In genomic region chr4:75302648-75303047, GRCh38 we compare ENCODE assay signal across 23 cellular contexts.
DNase-seq lines count a peak whose midpoint lies in the region; ATAC-seq, FAIRE-seq and TF ChIP-seq lines count a peak whose summit lies in the region.
"Had no signal": no experiment of that assay in that cellular context is flagged by ENCODE, and none has a peak within 500 bp of the region (broad histone marks: within the 10 kb centered on the region; RNA-seq: fewer than 3 reads in every experiment).

No MANE protein-coding gene starts in this region.

- ATAC-seq in HG03039 (IDR thresholded peaks at IDR 0.05; ENCODE audit: unreplicated experiment), result no peak
- ATAC-seq: Right ventricle myocardium inferior had no signal

- no peaks in the 10 kb centered on the region for H3K79me2 ChIP-seq in Karpas-422 (ENCODE audit: low read length)

- H2AFZ ChIP-seq in Karpas-422 (ENCODE audit: low read length), result no peak overlapping the region

- no peaks in the 10 kb centered on the region for H3K4me1 ChIP-seq in Karpas-422 (ENCODE audit: low read length)

- H3K4me2 ChIP-seq in Karpas-422 (ENCODE audit: low read depth, low read length, poor library complexity, severe bottlenecking), result no peak overlapping the region
- H3K4me2 ChIP-seq: SK-N-SH had no signal

- H3K36me3 ChIP-seq in Karpas-422 (ENCODE audit: insufficient read depth, low read length), result no peaks in the 10 kb centered on the region
- H3K36me3 ChIP-seq: BLaER1 treated with 17β-estradiol and CSF1 and Interleukin-3, amounts not matched to agents 10 nM and 100 nM had no signal

- no peak overlapping the region for H3K9ac ChIP-seq in Karpas-422 (ENCODE audit: low read length)
- H3K9ac ChIP-seq: BLaER1 treated with 17β-estradiol and CSF1 and Interleukin-3, amounts not matched to agents 10 nM and 100 nM; SK-N-SH had no signal

- H3K4me3 ChIP-seq in Karpas-422 (ENCODE audit: low read length), result no peak overlapping the region
- H3K4me3 ChIP-seq in epithelial cell of esophagus (ENCODE audit: low read length), result no peak overlapping the region
- H3K4me3 ChIP-seq: BLaER1 treated with 17β-estradiol and CSF1 and Interleukin-3, amounts not matched to agents 10 nM and 100 nM had no signal

- no peaks in the 10 kb centered on the region for H3K9me2 ChIP-seq in Karpas-422 (replicated peaks; ENCODE audit: insufficient read depth, low read length)
- H3K9me2 ChIP-seq: SK-N-SH had no signal

- FAIRE-seq in GM12891 (lab: Jason Lieb, UNC), result no peak
- FAIRE-seq: GM12892, HTR-8/SVneo, RCC 7860 had no signal

- no peaks in the 10 kb centered on the region for H3K27me3 ChIP-seq in Karpas-422 (ENCODE audit: low read length)
- H3K27me3 ChIP-seq: BLaER1 treated with 17β-estradiol and CSF1 and Interleukin-3, amounts not matched to agents 10 nM and 100 nM had no signal

- no peak overlapping the region for H3K27ac ChIP-seq in Karpas-422 (ENCODE audit: low read length)
- H3K27ac ChIP-seq: BLaER1 treated with 17β-estradiol and CSF1 and Interleukin-3, amounts not matched to agents 10 nM and 100 nM had no signal

- H3K9me3 ChIP-seq in Karpas-422 (ENCODE audit: low read length), result no peaks in the 10 kb centered on the region
- H3K9me3 ChIP-seq: SK-N-SH had no signal

- no peak for DNase-seq in GM12891 (ENCODE audit: insufficient read length, low spot score)
- DNase-seq in Karpas-422, result peak; percentile 56
- peak; percentile 28 for DNase-seq in OCI-M1 (lab: John Stamatoyannopoulos, UW)
- DNase-seq in epithelial cell of esophagus (ENCODE audit: low read depth), result peak; percentile 36
- DNase-seq in NCI-H2107 treated with DMSO at 0.1 percent for 48 hours (lab: John Stamatoyannopoulos, UW; ENCODE audit: unreplicated experiment), result no peak
- DNase-seq in NCI-H2227 treated with DMSO at 0.1 percent for 48 hours (lab: John Stamatoyannopoulos, UW), result no peak
- DNase-seq: CD8-positive, alpha-beta memory T cell; DMS53; EL; H7; NCI-H1048; NCI-H1436; NCI-H2029; NCI-H2171; NCI-H446 treated with DMSO at 0.1 percent for 48 hours; SK-N-SH; T1000 had no signal

- TF ChIP-seq POLR2A in GM12891 (IDR thresholded peaks at IDR 0.05; ENCODE audit: low read depth, low read length), result no peak

- no peak for TF ChIP-seq CTCF in epithelial cell of esophagus (IDR thresholded peaks at IDR 0.05; ENCODE audit: insufficient read depth, low read depth, low read length, missing control alignments)

- no peaks in the 10 kb centered on the region for H4K20me1 ChIP-seq in Karpas-422 (ENCODE audit: insufficient read depth, low read depth, low read length)
- H4K20me1 ChIP-seq: BLaER1 treated with 17β-estradiol and CSF1 and Interleukin-3, amounts not matched to agents 10 nM and 100 nM had no signal

TF ChIP-seq in GM12891, 5 proteins besides CTCF, POLR2A, EP300 and RAD21:
- no peak for TF ChIP-seq PAX5 (IDR thresholded peaks at IDR 0.05; ENCODE audit: insufficient read depth, low read length, severe bottlenecking)
- no peak for TF ChIP-seq POU2F2 (IDR thresholded peaks at IDR 0.05; ENCODE audit: low read depth, low read length)
- TF ChIP-seq POLR2AphosphoS5 (IDR thresholded peaks at IDR 0.05; ENCODE audit: low read depth, low read length), result no peak
- TF ChIP-seq SPI1 (IDR thresholded peaks at IDR 0.05; ENCODE audit: low read depth, low read length), result peak; percentile 32; the same call in 1 of the 2 replicates
- no peak for TF ChIP-seq TAF1 (IDR thresholded peaks at IDR 0.05; ENCODE audit: low read depth, low read length)

Comparison
In these comparisons a context has a peak if more than half of its experiments do, and no peak if none do; other contexts are left out.
1. DNase-seq: peak in Karpas-422 (single experiment), OCI-M1 (single experiment) and epithelial cell of esophagus (single experiment); none in GM12891 (single experiment), NCI-H2107 treated with DMSO at 0.1 percent for 48 hours (single experiment) and NCI-H2227 treated with DMSO at 0.1 percent for 48 hours (single experiment).